ENCODE assay signal across 8 cellular contexts in the genomic region with DNA sequence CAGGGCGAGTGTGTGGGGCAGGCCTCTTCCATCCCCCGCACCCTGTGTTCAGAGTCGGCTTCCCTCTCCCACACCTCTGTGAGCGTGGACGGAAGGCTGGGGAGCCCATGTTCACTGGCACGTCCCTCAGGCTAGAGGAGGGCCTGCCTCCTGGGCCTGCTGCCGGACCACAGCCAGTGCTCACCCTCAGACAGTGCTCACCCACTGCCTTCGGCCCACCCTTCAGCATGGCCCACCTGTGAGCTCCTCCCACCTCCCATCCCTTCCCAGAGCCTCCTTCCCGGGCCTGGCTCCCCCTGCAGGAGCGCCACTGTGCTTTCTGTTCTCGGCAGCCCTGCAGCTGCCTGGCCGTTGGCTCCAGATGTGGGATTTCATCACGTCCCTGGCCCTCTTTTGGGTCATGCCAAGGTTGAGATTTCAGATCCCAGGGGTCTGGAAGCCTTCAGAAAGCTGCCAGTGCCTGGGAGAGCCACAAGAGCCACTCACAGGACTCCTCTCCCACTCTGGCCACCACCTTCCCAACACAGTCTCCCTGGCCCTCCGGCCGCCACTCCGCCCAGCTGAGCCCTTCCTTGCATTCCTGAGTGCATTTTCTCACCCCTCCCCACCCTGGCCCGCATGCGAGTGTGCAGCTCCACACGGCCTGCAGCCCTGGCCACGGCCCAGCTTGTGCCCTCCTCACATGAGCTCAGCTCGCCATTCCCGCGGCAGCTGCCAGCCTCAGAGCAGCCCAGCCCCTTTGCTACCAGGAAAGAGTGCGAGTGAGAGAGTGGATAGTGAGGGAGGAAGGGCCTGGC. TPM values are rescaled to one million over a fixed set of nuclear protein-coding genes. Genes with fewer than 3 reads are reported as not detected.
DNase-seq lines count a peak whose midpoint lies in the region; ATAC-seq, FAIRE-seq and TF ChIP-seq lines count a peak whose summit lies in the region.

No MANE protein-coding gene starts in this region.

- no peak overlapping the region for H3K27ac ChIP-seq in naive thymus-derived CD4-positive, alpha-beta T cell (ENCODE audit: low read depth, low read length)

- H3K4me1 Mint-ChIP-seq in WTC11 (peaks cover 5% of the 10 kb centered on the region), progenitor cell of endocrine pancreas (ENCODE audit: low read depth) (peaks cover 28% of the 10 kb centered on the region)
- peaks cover 0 to 1% (median 0%) of the 10 kb centered on the region in 7 donors for H3K4me1 Mint-ChIP-seq in naive thymus-derived CD4-positive, alpha-beta T cell

- no peak overlapping the region for H3K4me3 ChIP-seq in naive thymus-derived CD4-positive, alpha-beta T cell (ENCODE audit: low read length)

- TF ChIP-seq CTCF in WTC11 (IDR thresholded peaks at IDR 0.05) (no peak), progenitor cell of endocrine pancreas (IDR thresholded peaks at IDR 0.05; ENCODE audit: unreplicated experiment) (peak; percentile 48)

- H3K4me3 Mint-ChIP-seq in WTC11 = no peak overlapping the region
- no peak overlapping the region for H3K4me3 Mint-ChIP-seq in progenitor cell of endocrine pancreas (ENCODE audit: low read depth)
- no peak overlapping the region for H3K4me3 Mint-ChIP-seq in naive thymus-derived CD4-positive, alpha-beta T cell

- CTCF ChIA-PET in WTC11 (lab: Charles Lee) = interaction anchor here (0.6 to 2.3 kb wide), 35 partner anchors 9 to 331 kb away, joined by 3 to 21 read pairs (median 4); partner anchors contain the start of genes ACTN4, ECH1, EIF3K and FAM98C
- CTCF ChIA-PET in naive thymus-derived CD4-positive, alpha-beta T cell (lab: Charles Lee) = interaction anchor here (0.5 kb wide), 1 partner anchor 401 kb away, joined by 3 read pairs; no protein-coding TSS in a partner anchor

- H3K27me3 Mint-ChIP-seq in WTC11 (ENCODE audit: low read depth) (no peaks in the 10 kb centered on the region), progenitor cell of endocrine pancreas (no peaks in the 10 kb centered on the region)
- H3K27me3 Mint-ChIP-seq in naive thymus-derived CD4-positive, alpha-beta T cell = no peaks in the 10 kb centered on the region

- H3K9me3 Mint-ChIP-seq in WTC11 = no peaks in the 10 kb centered on the region
- no peaks in the 10 kb centered on the region for H3K9me3 Mint-ChIP-seq in progenitor cell of endocrine pancreas (ENCODE audit: low read depth)
- H3K9me3 Mint-ChIP-seq in naive thymus-derived CD4-positive, alpha-beta T cell = no peaks in the 10 kb centered on the region

- H3K36me3 ChIP-seq in naive thymus-derived CD4-positive, alpha-beta T cell (ENCODE audit: control insufficient read depth in 2 of 3, insufficient read depth in 3 of 3, low read length in 3 of 3) = peaks cover 0 to 71% (median 0%) of the 10 kb centered on the region in 3 experiments

- DNase-seq in D341Med (ENCODE audit: low spot score) (peak; percentile 60), WTC11 (ENCODE audit: low spot score) (peak; percentile 67), head of caudate nucleus (peak; percentile 42 to 90 (median 77)), progenitor cell of endocrine pancreas (ENCODE audit: low spot score, unreplicated experiment) (no peak), frontal cortex (ENCODE audit: low spot score in 2 of 2) (no peak)
- DNase-seq in naive thymus-derived CD4-positive, alpha-beta T cell = no peak

- FAIRE-seq in frontal cortex (lab: Jason Lieb, UNC) = no peak

- POLR2A ChIA-PET in WTC11 (lab: Charles Lee) = interaction anchor here (0.9 to 1.7 kb wide), 4 partner anchors 52 to 84 kb away, joined by 3 to 5 read pairs (median 4); partner anchors contain the start of gene ACTN4
- POLR2A ChIA-PET in naive thymus-derived CD4-positive, alpha-beta T cell (lab: Charles Lee) = no interaction called here

- ATAC-seq in WTC11 (peak; percentile 90), HG02678 (IDR thresholded peaks at IDR 0.05; ENCODE audit: unreplicated experiment) (no peak), HG03196 (IDR thresholded peaks at IDR 0.05; ENCODE audit: unreplicated experiment) (no peak)
- ATAC-seq in naive thymus-derived CD4-positive, alpha-beta T cell = no peak

- H3K9me3 ChIP-seq in naive thymus-derived CD4-positive, alpha-beta T cell (ENCODE audit: control insufficient read depth in 2 of 3, low read length in 3 of 3) = no peaks in the 10 kb centered on the region

- intact Hi-C loops in head of caudate nucleus (cut with DNase I) = no loop called here
- intact Hi-C loops in naive thymus-derived CD4-positive, alpha-beta T cell (cut with micrococcal nuclease) = no loop called here

- H3K36me3 Mint-ChIP-seq in WTC11 = peaks cover 49% of the 10 kb centered on the region
- H3K36me3 Mint-ChIP-seq in progenitor cell of endocrine pancreas (ENCODE audit: insufficient read depth) = peaks cover 16% of the 10 kb centered on the region
- peaks cover 0 to 17% (median 0%) of the 10 kb centered on the region in 5 donors for H3K36me3 Mint-ChIP-seq in naive thymus-derived CD4-positive, alpha-beta T cell

- H3K27ac Mint-ChIP-seq in WTC11 = peak overlapping the region; percentile 60; the same call in 1 of the 2 replicates
- peak overlapping the region; percentile 90 for H3K27ac Mint-ChIP-seq in progenitor cell of endocrine pancreas
- H3K27ac Mint-ChIP-seq in naive thymus-derived CD4-positive, alpha-beta T cell = no peak overlapping the region

- H3K27me3 ChIP-seq in naive thymus-derived CD4-positive, alpha-beta T cell (ENCODE audit: control insufficient read depth in 2 of 2, insufficient read depth in 2 of 2, low read length in 2 of 2) = no peaks in the 10 kb centered on the region

- no peaks in the 10 kb centered on the region for H3K4me1 ChIP-seq in naive thymus-derived CD4-positive, alpha-beta T cell (ENCODE audit: control insufficient read depth in 2 of 2, insufficient read depth in 2 of 2, low read length in 2 of 2)

TF ChIP-seq in WTC11, 78 proteins besides CTCF, POLR2A, EP300 and RAD21:
- TF ChIP-seq, protein P1, sequence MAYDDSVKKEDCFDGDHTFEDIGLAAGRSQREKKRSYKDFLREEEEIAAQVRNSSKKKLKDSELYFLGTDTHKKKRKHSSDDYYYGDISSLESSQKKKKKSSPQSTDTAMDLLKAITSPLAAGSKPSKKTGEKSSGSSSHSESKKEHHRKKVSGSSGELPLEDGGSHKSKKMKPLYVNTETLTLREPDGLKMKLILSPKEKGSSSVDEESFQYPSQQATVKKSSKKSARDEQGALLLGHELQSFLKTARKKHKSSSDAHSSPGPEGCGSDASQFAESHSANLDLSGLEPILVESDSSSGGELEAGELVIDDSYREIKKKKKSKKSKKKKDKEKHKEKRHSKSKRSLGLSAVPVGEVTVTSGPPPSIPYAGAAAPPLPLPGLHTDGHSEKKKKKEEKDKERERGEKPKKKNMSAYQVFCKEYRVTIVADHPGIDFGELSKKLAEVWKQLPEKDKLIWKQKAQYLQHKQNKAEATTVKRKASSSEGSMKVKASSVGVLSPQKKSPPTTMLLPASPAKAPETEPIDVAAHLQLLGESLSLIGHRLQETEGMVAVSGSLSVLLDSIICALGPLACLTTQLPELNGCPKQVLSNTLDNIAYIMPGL (CRISPR knock-in tag; IDR thresholded peaks at IDR 0.05) = 0 out of 2 replicates have a peak, but pooled peaks have one; percentile 30
- TF ChIP-seq ERG (CRISPR knock-in tag; IDR thresholded peaks at IDR 0.05) = no peak
- TF ChIP-seq ZNF121 (CRISPR knock-in tag; IDR thresholded peaks at IDR 0.05) = peak; percentile 40; the same call in 1 of the 2 replicates
- peak; percentile 83; the same call in 1 of the 2 replicates for TF ChIP-seq ZNF263 (CRISPR knock-in tag; IDR thresholded peaks at IDR 0.05; ENCODE audit: low read depth)

RNA-seq across cellular contexts. Expression of gene CAPN12, which starts 25.3 kb away (rescaled TPM):
- total RNA-seq in WTC11 (2021) = 9.6 to 9.9 TPM (median 9.8 TPM) in 3 replicates
- 4.1 and 5.0 TPM in 2 replicates for total RNA-seq in progenitor cell of endocrine pancreas
- total RNA-seq in frontal cortex = under 0.01 TPM
- 1 to 10 TPM; 2.5 to 5.1 (median 2.7) TPM for total RNA-seq in naive thymus-derived CD4-positive, alpha-beta T cell
- under 1 TPM in 1 of 2 donors, not detected in 1; 0.84 TPM for polyA plus RNA-seq in naive thymus-derived CD4-positive, alpha-beta T cell

RNA-seq across cellular contexts. Expression of gene LGALS7, which starts 54.4 kb away (rescaled TPM):
- total RNA-seq in WTC11 (2021) = 2.3 TPM in 1 of 3 replicates, not detected in the others
- 0.91 TPM in 1 of 2 replicates, not detected in the other for total RNA-seq in progenitor cell of endocrine pancreas
- not detected for total RNA-seq in frontal cortex
- total RNA-seq in naive thymus-derived CD4-positive, alpha-beta T cell = not detected
- not detected for polyA plus RNA-seq in naive thymus-derived CD4-positive, alpha-beta T cell

Comparison
In these comparisons a context has a peak if more than half of its experiments do, and no peak if none do; other contexts are left out.
1. DNase-seq: peak in D341Med (single experiment), WTC11 (single experiment) and head of caudate nucleus (42 of 42); none in progenitor cell of endocrine pancreas (single experiment), frontal cortex (0 of 2) and naive thymus-derived CD4-positive, alpha-beta T cell (0 of 9).
2. H3K27ac Mint-ChIP-seq: peak in WTC11 (single experiment) and progenitor cell of endocrine pancreas (single experiment); none in naive thymus-derived CD4-positive, alpha-beta T cell (0 of 9).